ENCODE assay signal across 9 cellular contexts in the genomic region with DNA sequence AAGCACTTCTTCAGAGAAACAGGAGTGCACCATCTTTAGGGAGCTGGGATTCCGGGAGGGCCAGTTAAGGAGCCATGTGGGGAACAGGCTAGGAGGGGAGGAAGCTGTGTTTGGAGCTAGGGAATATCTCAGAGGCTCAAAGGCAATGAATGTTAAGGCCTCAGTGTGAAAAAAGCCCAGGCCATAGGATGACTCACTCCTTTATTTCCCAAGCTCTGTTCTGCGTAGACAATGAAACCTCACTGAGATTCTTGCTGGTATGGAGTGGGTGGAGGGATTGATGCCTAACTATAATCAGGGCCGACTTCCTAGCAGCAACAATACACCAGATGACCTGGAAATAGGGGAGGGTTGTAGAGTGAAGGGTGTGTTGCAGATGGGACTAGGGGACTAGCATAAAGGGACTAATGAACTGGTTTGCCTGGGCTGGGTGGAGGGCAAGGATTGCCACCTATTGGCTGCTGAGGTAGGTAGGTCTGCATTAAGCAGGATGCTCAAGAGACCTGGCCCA. TPM values are rescaled to one million over a fixed set of nuclear protein-coding genes. Genes with fewer than 3 reads are reported as not detected.
DNase-seq lines count a peak whose midpoint lies in the region; ATAC-seq and TF ChIP-seq lines count a peak whose summit lies in the region.
"Had no signal": no experiment of that assay in that cellular context is flagged by ENCODE, and none has a peak within 500 bp of the region (broad histone marks: within the 10 kb centered on the region; RNA-seq: fewer than 3 reads in every experiment).

No MANE protein-coding gene starts in this region.

- no peak overlapping the region for H2AFZ ChIP-seq in smooth muscle cell (ENCODE audit: low read depth)
- H2AFZ ChIP-seq: parathyroid adenoma had no signal

- H4K20me1 ChIP-seq in smooth muscle cell (ENCODE audit: low read depth): peaks cover 14% of the 10 kb centered on the region

- peaks cover 7% of the 10 kb centered on the region for H3F3A ChIP-seq in smooth muscle cell (ENCODE audit: low read depth)

- ATAC-seq in GM18907 (IDR thresholded peaks at IDR 0.05; ENCODE audit: unreplicated experiment): no peak
- ATAC-seq in GM18520 (IDR thresholded peaks at IDR 0.05; ENCODE audit: unreplicated experiment): no peak

- no peaks in the 10 kb centered on the region for H3K9me3 ChIP-seq in smooth muscle cell (replicated peaks; ENCODE audit: low read depth)

- no peak overlapping the region for H3K9ac ChIP-seq in smooth muscle cell (ENCODE audit: low read depth)
- H3K9ac ChIP-seq: parathyroid adenoma had no signal

- H3K4me3 ChIP-seq in fibroblast of mammary gland (ENCODE audit: control insufficient read depth, low read depth, low read length): no peak overlapping the region
- no peak overlapping the region for H3K4me3 ChIP-seq in smooth muscle cell

- peak; percentile 25 for DNase-seq in NK-92 treated with Interleukin-12 subunit alpha and Interleukin-12 subunit beta, amount 100 ng/mL, for 24 hours (lab: John Stamatoyannopoulos, UW)
- DNase-seq in NK-92 (lab: John Stamatoyannopoulos, UW; ENCODE audit: unreplicated experiment) (no peak), RKO (ENCODE audit: low spot score) (peak; percentile 57), fibroblast of mammary gland (ENCODE audit: low read depth) (peak; percentile 97), smooth muscle cell (lab: John Stamatoyannopoulos, UW; ENCODE audit: unreplicated experiment) (no peak), activated gamma-delta T cell (lab: John Stamatoyannopoulos, UW) (no peak)

- no peaks in the 10 kb centered on the region for H3K27me3 ChIP-seq in smooth muscle cell (ENCODE audit: low read depth)

- H3K36me3 ChIP-seq in smooth muscle cell (ENCODE audit: low read depth): no peaks in the 10 kb centered on the region

- peaks cover 17% of the 10 kb centered on the region for H3K4me1 ChIP-seq in smooth muscle cell (ENCODE audit: low read depth)
- H3K4me1 ChIP-seq: parathyroid adenoma had no signal

- H3K79me2 ChIP-seq in smooth muscle cell (ENCODE audit: low read depth): peaks cover 24% of the 10 kb centered on the region
- H3K79me2 ChIP-seq: parathyroid adenoma had no signal

- H3K27ac ChIP-seq in smooth muscle cell (ENCODE audit: low read depth): peak overlapping the region; percentile 95
- H3K27ac ChIP-seq: parathyroid adenoma had no signal

- WGBS in smooth muscle cell (ENCODE audit: low lambda C conversion rate): 6% methylated on average over 3 of the region's 3 CpGs

- no peak for TF ChIP-seq CTCF in fibroblast of mammary gland (conservative IDR thresholded peaks at IDR 0.05; ENCODE audit: control insufficient read depth, insufficient read depth, low read depth, low read length)
- no peak for TF ChIP-seq CTCF in smooth muscle cell (IDR thresholded peaks at IDR 0.05; ENCODE audit: borderline replicate concordance, insufficient read depth, poor library complexity, severe bottlenecking)

- peak overlapping the region; percentile 34 for H3K4me2 ChIP-seq in smooth muscle cell

RNA-seq across cellular contexts. Expression of a gene that starts 2.1 kb away (rescaled TPM):
- not detected in 2 replicates for total RNA-seq in smooth muscle cell
- polyA plus RNA-seq in smooth muscle cell: not detected in 2 replicates

RNA-seq across cellular contexts. Expression of a gene that starts 2.3 kb away (rescaled TPM):
- 57.4 and 69.2 TPM in 2 replicates for total RNA-seq in smooth muscle cell
- 104 and 122 TPM in 2 replicates for polyA plus RNA-seq in smooth muscle cell

RNA-seq across cellular contexts. Expression of a gene that starts 38.6 kb away (rescaled TPM):
- 23.2 and 25.8 TPM in 2 replicates for total RNA-seq in smooth muscle cell
- 32.8 and 34.4 TPM in 2 replicates for polyA plus RNA-seq in smooth muscle cell

RNA-seq across cellular contexts. Expression of a gene that starts 50.5 kb away (rescaled TPM):
- total RNA-seq in smooth muscle cell: 29.2 and 30.3 TPM in 2 replicates
- 41.2 and 43.8 TPM in 2 replicates for polyA plus RNA-seq in smooth muscle cell

Comparison
In these comparisons a context has a peak if more than half of its experiments do, and no peak if none do; other contexts are left out.
1. DNase-seq: peak in NK-92 treated with Interleukin-12 subunit alpha and Interleukin-12 subunit beta, amount 100 ng/mL, for 24 hours (single experiment), RKO (single experiment) and fibroblast of mammary gland (single experiment); none in NK-92 (single experiment), smooth muscle cell (single experiment) and activated gamma-delta T cell (single experiment).